ENCODE assay signal across 33 cellular contexts in the genomic region with DNA sequence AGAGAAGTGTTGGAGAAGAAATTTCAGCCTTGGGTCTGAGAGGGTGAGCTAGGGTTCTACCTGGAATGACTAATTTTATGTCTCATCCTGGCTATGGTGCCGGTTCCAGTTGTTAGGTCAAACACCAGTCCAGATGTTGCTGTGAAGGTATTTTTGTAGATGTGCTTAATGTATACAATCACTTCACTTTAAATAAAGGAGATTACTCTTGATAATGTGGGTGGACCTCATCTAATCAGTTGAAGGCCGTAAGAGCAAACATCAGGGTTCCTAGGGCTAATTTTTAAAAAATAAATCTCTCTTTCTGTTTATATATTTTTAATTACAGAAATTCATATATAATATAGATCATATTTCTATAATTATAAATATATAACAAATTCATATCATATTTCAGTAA.
"Had no signal": no experiment of that assay in that cellular context is flagged by ENCODE, and none has a peak within 500 bp of the region (broad histone marks: within the 10 kb centered on the region; RNA-seq: fewer than 3 reads in every experiment).

No MANE protein-coding gene starts in this region.

- H3K4me3 ChIP-seq: adrenal gland, ascending aorta, body of pancreas, breast epithelium, cardiac muscle cell had no signal

- FAIRE-seq: astrocyte, bronchial epithelial cell, colon had no signal

- H3K4me1 ChIP-seq: adrenal gland, ascending aorta, body of pancreas, breast epithelium had no signal

- DNase-seq: activated effector memory CD4-positive, alpha-beta T cell treated with anti-CD3 and anti-CD28 coated beads, Interleukin-2, amount 50 U/mL, for 16 hours; activated effector memory CD4-positive, alpha-beta T cell treated with Interleukin-2 at 50 U/mL for 16 hours; activated gamma-delta T cell; activated gamma-delta T cell treated with Interleukin-2 at 50 U/mL for 16 hours; activated naive CD4-positive, alpha-beta T cell; activated naive CD4-positive, alpha-beta T cell treated with anti-CD3 and anti-CD28 coated beads for 36 hours; activated naive CD4-positive, alpha-beta T cell treated with anti-CD3 and anti-CD28 coated beads, Interleukin-2, amount 10 ng/mL, durations not matched to agents 7 days and 5 days; activated naive CD4-positive, alpha-beta T cell treated with Interleukin-2 at 50 U/mL for 16 hours; activated naive CD8-positive, alpha-beta T cell treated with anti-CD3 and anti-CD28 coated beads for 36 hours; activated naive CD8-positive, alpha-beta T cell treated with anti-CD3 and anti-CD28 coated beads, Interleukin-2, amount 10 ng/mL, durations not matched to agents 7 days and 5 days; activated naive CD8-positive, alpha-beta T cell treated with anti-CD3 and anti-CD28 coated beads, Interleukin-2, amount 50 U/mL, for 24 hours; activated T-cell treated with anti-CD3 and anti-CD28 coated beads, Interleukin-2, amount 50 U/mL, for 24 hours; activated T-cell treated with anti-CD3 and anti-CD28 coated beads, Interleukin-2, amount 50 U/mL, for 4 hours; activated T-cell treated with anti-CD3 and anti-CD28 coated beads, Interleukin-2, amount 50 U/mL, for 48 hours; activated T-cell treated with anti-CD3 and anti-CD28 coated beads, Interleukin-2, amount 50 U/mL, for 72 hours; adrenal gland; amniotic stem cell; amygdala; anterior cingulate cortex; aorta; body of pancreas; brain microvascular endothelial cell; caudate nucleus; central memory CD4-positive, alpha-beta T cell; cerebellar nuclear complex had no signal

- H3K9me3 ChIP-seq: adrenal gland, ascending aorta, body of pancreas, breast epithelium had no signal

- H3K27me3 ChIP-seq: adrenal gland, ascending aorta, body of pancreas, brain microvascular endothelial cell, breast epithelium had no signal

- H3K27ac ChIP-seq: adrenal gland, ascending aorta, body of pancreas, brain microvascular endothelial cell, breast epithelium, cardiac muscle cell had no signal

- ATAC-seq: activated naive CD4-positive, alpha-beta T cell treated with anti-CD3 and anti-CD28 coated beads, Interleukin-2, amount 50 U/mL, for 72 hours; activated naive CD8-positive, alpha-beta T cell treated with anti-CD3 and anti-CD28 coated beads, Interleukin-2, amount 50 U/mL, for 24 hours; activated T-cell treated with anti-CD3 and anti-CD28 coated beads, Interleukin-2, amount 50 U/mL, for 4 hours; activated T-cell treated with anti-CD3 and anti-CD28 coated beads, Interleukin-2, amount 50 U/mL, for 72 hours; activated T-helper 17 cell treated with anti-CD3 and anti-CD28 coated beads, Interleukin-2, amount 50 U/mL, for 72 hours; body of pancreas had no signal

- H3K36me3 ChIP-seq: adrenal gland, ascending aorta, brain microvascular endothelial cell, breast epithelium, cardiac muscle cell had no signal
